8 cellular contexts compared by ENCODE assay signal in the genomic region with DNA sequence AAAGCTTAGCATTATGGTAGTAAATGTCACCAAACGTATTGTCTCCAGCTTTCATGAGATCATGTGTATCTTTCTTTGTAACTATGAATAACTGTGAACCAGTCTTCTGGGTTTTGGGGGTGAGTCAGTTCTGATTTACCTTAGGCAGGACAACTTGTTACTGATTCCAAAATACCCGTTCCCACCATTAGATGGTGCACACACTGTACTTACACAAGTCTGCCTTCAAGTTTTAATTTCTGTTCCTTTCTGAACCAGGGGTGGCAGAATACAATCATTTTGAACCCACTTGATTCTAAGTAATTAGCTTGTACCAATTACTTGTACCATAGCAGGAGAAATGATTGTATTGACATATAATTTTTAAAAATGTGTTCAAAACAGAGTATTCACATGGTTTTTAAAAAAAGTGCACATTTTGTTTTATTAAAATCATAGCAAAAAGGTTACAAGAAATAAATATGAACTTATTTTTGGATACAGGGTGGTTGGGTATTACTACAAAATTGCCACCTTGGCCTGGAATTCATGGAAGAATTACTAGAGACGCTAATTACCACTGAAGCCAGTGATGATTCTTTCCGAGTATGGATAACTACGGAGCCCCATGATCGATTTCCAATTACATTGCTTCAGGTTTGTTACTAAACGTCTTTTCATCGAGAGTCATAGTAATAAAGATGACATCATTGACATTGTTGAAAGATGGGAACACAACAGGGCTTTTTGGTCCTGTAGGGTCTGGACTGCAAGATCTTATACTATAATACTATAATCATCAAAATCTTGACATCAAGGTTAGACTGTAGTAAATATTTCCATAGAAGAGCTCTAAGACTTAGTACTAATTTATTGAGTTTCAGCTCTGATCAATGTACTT.
DNase-seq lines count a peak whose midpoint lies in the region; ATAC-seq and TF ChIP-seq lines count a peak whose summit lies in the region.

No MANE protein-coding gene starts in this region.

- H3K4me3 ChIP-seq in LNCaP clone FGC (ENCODE audit: low read depth, low read length) (no peak overlapping the region), dorsolateral prefrontal cortex (no peak overlapping the region)

- peaks cover 0 to 18% (median 0%) of the 10 kb centered on the region in 45 donors for H3K27me3 ChIP-seq in dorsolateral prefrontal cortex

- no peak overlapping the region for H3K27ac ChIP-seq in dorsolateral prefrontal cortex

- DNase-seq in A172 (ENCODE audit: low spot score) (peak; percentile 63), GDM1 (lab: John Stamatoyannopoulos, UW) (peak; percentile 24), LNCaP clone FGC (ENCODE audit: low read depth) (peak; percentile 86), RPMI8226 (peak; percentile 57), dorsolateral prefrontal cortex (no peak), lung microvascular endothelial cell (ENCODE audit: low read depth in 2 of 2) (peak; percentile 69 to 86)

- ATAC-seq in GM21360 (IDR thresholded peaks at IDR 0.05; ENCODE audit: unreplicated experiment) (no peak), HG03460 (IDR thresholded peaks at IDR 0.05; ENCODE audit: unreplicated experiment) (no peak)

- TF ChIP-seq CTCF in LNCaP clone FGC (IDR thresholded peaks at IDR 0.05; ENCODE audit: control insufficient read depth, extremely low read depth, insufficient read depth) (peak; percentile 91), dorsolateral prefrontal cortex (IDR thresholded peaks at IDR 0.05 in 54 of 56, conservative IDR thresholded peaks at IDR 0.05 in 2 of 56; ENCODE audit: low read depth in 1 of 56, partially characterized antibody in 56 of 56) (peak in 55 of 56 donors; percentile 41 to 77 (median 59))

- intact Hi-C loops in dorsolateral prefrontal cortex (cut with DNase I), result loop anchor here (5.0 to 10.0 kb wide), 2 partner anchors 329 to 331 kb away; no protein-coding TSS in a partner anchor

Comparison
In these comparisons a context has a peak if more than half of its experiments do, and no peak if none do; other contexts are left out.
1. DNase-seq: peak in A172 (single experiment), GDM1 (single experiment), LNCaP clone FGC (single experiment), RPMI8226 (single experiment) and lung microvascular endothelial cell (2 of 2); none in dorsolateral prefrontal cortex (0 of 10).